ENCODE assay signal across 9 cellular contexts in genomic region chr1:11339346-11340247, GRCh38.
DNase-seq lines count a peak whose midpoint lies in the region; ATAC-seq and TF ChIP-seq lines count a peak whose summit lies in the region.
"Had no signal": no experiment of that assay in that cellular context is flagged by ENCODE, and none has a peak within 500 bp of the region (broad histone marks: within the 10 kb centered on the region; RNA-seq: fewer than 3 reads in every experiment).

No MANE protein-coding gene starts in this region.

- no peak overlapping the region for H2AFZ ChIP-seq in GM23248
- no peak overlapping the region for H2AFZ ChIP-seq in osteoblast (ENCODE audit: low read length)

- H4K20me1 ChIP-seq in GM23248 (ENCODE audit: insufficient read depth) (no peaks in the 10 kb centered on the region), osteoblast (ENCODE audit: insufficient read depth, low read length) (no peaks in the 10 kb centered on the region)

- H3K4me3 ChIP-seq in GM23248 (no peak overlapping the region), osteoblast (ENCODE audit: insufficient read depth, low read length) (no peak overlapping the region), MG63 (no peak overlapping the region)
- H3K4me3 ChIP-seq: breast epithelium had no signal

- H3K79me2 ChIP-seq in GM23248 (ENCODE audit: insufficient read depth) (no peaks in the 10 kb centered on the region), osteoblast (ENCODE audit: insufficient read depth, low read length) (no peaks in the 10 kb centered on the region)

- DNase-seq in GM23248 (peak; percentile 20), NCI-H2029 treated with DMSO at 0.1 percent for 48 hours (lab: John Stamatoyannopoulos, UW) (peak; percentile 37), astrocyte of the hippocampus (ENCODE audit: low read depth, low spot score) (peak; percentile 21), osteoblast (ENCODE audit: insufficient read length, low spot score, missing footprints) (peak; percentile 85), activated gamma-delta T cell (lab: John Stamatoyannopoulos, UW) (no peak), MG63 (no peak), EL (no peak)

- no peaks in the 10 kb centered on the region for H3K9me2 ChIP-seq in GM23248 (ENCODE audit: insufficient read depth)

- no peaks in the 10 kb centered on the region for H3F3A ChIP-seq in GM23248 (ENCODE audit: insufficient read depth)

- H3K9ac ChIP-seq in GM23248, result no peak overlapping the region

- H3K4me2 ChIP-seq in GM23248 (ENCODE audit: unreplicated experiment), result no peak overlapping the region
- no peak overlapping the region for H3K4me2 ChIP-seq in osteoblast (ENCODE audit: insufficient read depth, low read length)

- no peaks in the 10 kb centered on the region for H3K9me3 ChIP-seq in GM23248 (ENCODE audit: low read depth)
- no peaks in the 10 kb centered on the region for H3K9me3 ChIP-seq in osteoblast (ENCODE audit: low read depth, low read length)
- H3K9me3 ChIP-seq in MG63, result no peaks in the 10 kb centered on the region
- H3K9me3 ChIP-seq: breast epithelium had no signal

- H3K36me3 ChIP-seq in GM23248 (ENCODE audit: low read depth) (no peaks in the 10 kb centered on the region), osteoblast (ENCODE audit: insufficient read depth, low read length) (no peaks in the 10 kb centered on the region), MG63 (no peaks in the 10 kb centered on the region)
- H3K36me3 ChIP-seq: breast epithelium had no signal

- H3K27me3 ChIP-seq in GM23248 (replicated peaks; ENCODE audit: insufficient read depth) (peaks cover 50% of the 10 kb centered on the region), osteoblast (ENCODE audit: insufficient read depth, low read length) (peaks cover 47% of the 10 kb centered on the region), MG63 (peaks cover 7% of the 10 kb centered on the region)

- no peak for ATAC-seq in GM18907 (IDR thresholded peaks at IDR 0.05; ENCODE audit: unreplicated experiment)

- H3K27ac ChIP-seq in GM23248 (no peak overlapping the region), osteoblast (ENCODE audit: low read depth, low read length) (no peak overlapping the region)
- H3K27ac ChIP-seq: breast epithelium had no signal

- no peaks in the 10 kb centered on the region for H3K4me1 ChIP-seq in GM23248 (ENCODE audit: insufficient read depth)
- H3K4me1 ChIP-seq in osteoblast (ENCODE audit: insufficient read depth, low read length), result no peaks in the 10 kb centered on the region
- H3K4me1 ChIP-seq: breast epithelium had no signal

- TF ChIP-seq CTCF in osteoblast (IDR thresholded peaks at IDR 0.05; ENCODE audit: extremely low read depth, low read depth, low read length), result no peak

- in situ Hi-C loops in GM23248 (cut with MboI), result no loop called here

- 7 to 8% methylated on average over 22 to 24 of the region's 24 CpGs for WGBS in GM23248 (ENCODE audit: low coverage in 1 of 2, low lambda C conversion rate in 2 of 2, missing lambda C conversion rate in 2 of 2), 2 experiments

Comparison
In these comparisons a context has a peak if more than half of its experiments do, and no peak if none do; other contexts are left out.
1. DNase-seq: peak in GM23248 (single experiment), NCI-H2029 treated with DMSO at 0.1 percent for 48 hours (single experiment), astrocyte of the hippocampus (single experiment) and osteoblast (single experiment); none in activated gamma-delta T cell (single experiment), MG63 (single experiment) and EL (single experiment).